11 cellular contexts compared by ENCODE assay signal in genomic region chr16:20309786-20310185, GRCh38. TPM values are rescaled to one million over a fixed set of nuclear protein-coding genes. Genes with fewer than 3 reads are reported as not detected.
"Had no signal": no experiment of that assay in that cellular context is flagged by ENCODE, and none has a peak within 500 bp of the region (broad histone marks: within the 10 kb centered on the region; RNA-seq: fewer than 3 reads in every experiment).

No MANE protein-coding gene starts in this region.

- H3K9ac ChIP-seq: GM23248 had no signal

- H3K9me3 ChIP-seq: HAP-1 had no signal

- H3K27ac ChIP-seq: GM23248, HL-60 had no signal

- FAIRE-seq: HTR-8/SVneo, K562 had no signal

- H2AFZ ChIP-seq: GM23248 had no signal

- H3K36me3 ChIP-seq: HAP-1 had no signal

- ATAC-seq: HCT116, K562 had no signal

- H3K4me3 ChIP-seq: GM23248, HAP-1, K562 had no signal

- DNase-seq: GM23248, GOT3, H7, HFFc6, IMR-90 had no signal

- H3K4me1 ChIP-seq: HAP-1 had no signal

RNA-seq across cellular contexts. Expression of gene GP2, which starts 17.5 kb away (rescaled TPM):
- total RNA-seq: GM23248, H4, H7, HFFc6, IMR-90 had no signal
- polyA plus RNA-seq: GM23248, IMR-90, K562 had no signal

RNA-seq across cellular contexts. Expression of gene UMOD, which starts 42.7 kb away (rescaled TPM):
- total RNA-seq: GM23248, H4, H7, HFFc6, IMR-90, K562 had no signal
- polyA plus RNA-seq: GM23248, IMR-90, K562 had no signal
